ENCODE assay signal across 10 cellular contexts in the genomic region with DNA sequence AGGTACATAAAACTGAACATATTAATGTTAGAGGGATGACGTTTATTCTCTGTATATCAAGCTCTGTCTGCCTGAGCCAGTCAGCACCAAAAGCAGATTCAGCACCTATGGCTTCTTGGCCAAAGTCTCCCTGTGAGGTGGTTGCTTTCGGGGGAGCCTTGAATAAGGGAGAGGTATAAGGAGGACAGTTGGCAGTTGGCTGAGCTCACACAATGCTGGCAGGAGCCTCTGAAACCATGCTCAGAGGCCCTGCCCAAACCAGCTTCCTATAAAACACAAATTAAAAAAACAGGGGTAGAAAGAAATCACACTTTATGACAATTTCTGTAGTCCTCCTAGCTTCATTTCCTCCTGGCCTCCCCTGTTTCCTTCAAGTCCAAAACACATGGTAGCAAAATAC. TPM values are rescaled to one million over a fixed set of nuclear protein-coding genes. Genes with fewer than 3 reads are reported as not detected.
DNase-seq lines count a peak whose midpoint lies in the region; ATAC-seq and TF ChIP-seq lines count a peak whose summit lies in the region.
"Had no signal": no experiment of that assay in that cellular context is flagged by ENCODE, and none has a peak within 500 bp of the region (broad histone marks: within the 10 kb centered on the region; RNA-seq: fewer than 3 reads in every experiment).

No MANE protein-coding gene starts in this region.

- peaks cover 61% of the 10 kb centered on the region for H3K36me3 Mint-ChIP-seq in activated CD8-positive, alpha-beta T cell treated with anti-CD3 and anti-CD28 coated beads for 36 hours (ENCODE audit: low read depth)
- H3K36me3 Mint-ChIP-seq in stimulated activated effector memory CD8-positive, alpha-beta T cell treated with anti-CD3 and anti-CD28 coated beads, Interleukin-12 subunit alpha, Interleukin-12 subunit beta, amount 100 ng/mL, for 72 hours: no peaks in the 10 kb centered on the region

- intact Hi-C loops in activated CD8-positive, alpha-beta T cell treated with anti-CD3 and anti-CD28 coated beads for 36 hours (cut with micrococcal nuclease): no loop called here

- H3K79me2 ChIP-seq in hepatocyte: peaks cover 88% of the 10 kb centered on the region

- peak overlapping the region; percentile 55 for H3K4me2 ChIP-seq in hepatocyte

- peak overlapping the region; percentile 70 for H3K4me3 Mint-ChIP-seq in activated CD8-positive, alpha-beta T cell treated with anti-CD3 and anti-CD28 coated beads for 36 hours
- H3K4me3 Mint-ChIP-seq in stimulated activated effector memory CD8-positive, alpha-beta T cell treated with anti-CD3 and anti-CD28 coated beads, Interleukin-12 subunit alpha, Interleukin-12 subunit beta, amount 100 ng/mL, for 72 hours: peak overlapping the region; percentile 63

- H3K36me3 ChIP-seq in hepatocyte (replicated peaks; ENCODE audit: insufficient read depth, low read depth): no peaks in the 10 kb centered on the region

- H3K9me3 Mint-ChIP-seq in activated CD8-positive, alpha-beta T cell treated with anti-CD3 and anti-CD28 coated beads for 36 hours: peaks cover 3% of the 10 kb centered on the region
- no peaks in the 10 kb centered on the region for H3K9me3 Mint-ChIP-seq in stimulated activated effector memory CD8-positive, alpha-beta T cell treated with anti-CD3 and anti-CD28 coated beads, Interleukin-12 subunit alpha, Interleukin-12 subunit beta, amount 100 ng/mL, for 72 hours

- H2AFZ ChIP-seq in hepatocyte: no peak overlapping the region

- POLR2A ChIA-PET in activated CD8-positive, alpha-beta T cell treated with anti-CD3 and anti-CD28 coated beads for 36 hours (lab: Charles Lee): interaction anchor here (0.7 to 3.5 kb wide), 13 partner anchors 12 to 134 kb away, joined by 3 to 25 read pairs (median 4); a partner anchor contains a TSS

- peak overlapping the region; percentile 92 for H3K27ac Mint-ChIP-seq in activated CD8-positive, alpha-beta T cell treated with anti-CD3 and anti-CD28 coated beads for 36 hours
- peak overlapping the region; percentile 73 for H3K27ac Mint-ChIP-seq in stimulated activated effector memory CD8-positive, alpha-beta T cell treated with anti-CD3 and anti-CD28 coated beads, Interleukin-12 subunit alpha, Interleukin-12 subunit beta, amount 100 ng/mL, for 72 hours

- DNase-seq in DMS79 treated with DMSO at 0.1 percent for 48 hours (lab: John Stamatoyannopoulos, UW) (peak; percentile 23), DMS79 (lab: John Stamatoyannopoulos, UW) (no peak), hepatocyte (ENCODE audit: low spot score) (no peak), pons (ENCODE audit: low spot score) (no peak), SKM-1 (lab: John Stamatoyannopoulos, UW; ENCODE audit: unreplicated experiment) (no peak)
- DNase-seq in activated CD8-positive, alpha-beta T cell treated with anti-CD3 and anti-CD28 coated beads for 36 hours: peak; percentile 43
- DNase-seq in stimulated activated effector memory CD8-positive, alpha-beta T cell treated with anti-CD3 and anti-CD28 coated beads, Interleukin-12 subunit alpha, Interleukin-12 subunit beta, amount 100 ng/mL, for 72 hours (ENCODE audit: low spot score in 2 of 2): no peak
- DNase-seq: midbrain, NCI-H187 had no signal

- no peak overlapping the region for H3K4me3 ChIP-seq in hepatocyte

- 67% methylated on average over 2 of the region's 2 CpGs for WGBS in hepatocyte (ENCODE audit: low lambda C conversion rate, missing lambda C conversion rate)

- no peaks in the 10 kb centered on the region for H3K9me2 ChIP-seq in hepatocyte (replicated peaks; ENCODE audit: insufficient read depth)

- H3K4me1 ChIP-seq in hepatocyte (ENCODE audit: insufficient read depth): peaks cover 34% of the 10 kb centered on the region

- H3K27me3 ChIP-seq in hepatocyte: no peaks in the 10 kb centered on the region

- ATAC-seq in activated CD8-positive, alpha-beta T cell treated with anti-CD3 and anti-CD28 coated beads for 36 hours: peak; percentile 19
- no peak for ATAC-seq in stimulated activated effector memory CD8-positive, alpha-beta T cell treated with anti-CD3 and anti-CD28 coated beads, Interleukin-12 subunit alpha, Interleukin-12 subunit beta, amount 100 ng/mL, for 72 hours
- no peak for ATAC-seq in HG03025 (IDR thresholded peaks at IDR 0.05; ENCODE audit: low FRiP score, unreplicated experiment)

- no peaks in the 10 kb centered on the region for H3K9me3 ChIP-seq in hepatocyte (ENCODE audit: low read depth)

- no peak for TF ChIP-seq CTCF in activated CD8-positive, alpha-beta T cell treated with anti-CD3 and anti-CD28 coated beads for 36 hours (IDR thresholded peaks at IDR 0.05)
- TF ChIP-seq CTCF in hepatocyte (IDR thresholded peaks at IDR 0.05; ENCODE audit: poor library complexity): no peak

- CTCF ChIA-PET in activated CD8-positive, alpha-beta T cell treated with anti-CD3 and anti-CD28 coated beads for 36 hours (lab: Charles Lee): interaction anchor here (0.9 to 15.2 kb wide), 5 partner anchors 9 to 78 kb away, joined by 3 to 212 read pairs (median 4); a partner anchor contains a TSS

- peaks cover 93% of the 10 kb centered on the region for H3K4me1 Mint-ChIP-seq in activated CD8-positive, alpha-beta T cell treated with anti-CD3 and anti-CD28 coated beads for 36 hours (ENCODE audit: low read depth)
- H3K4me1 Mint-ChIP-seq in stimulated activated effector memory CD8-positive, alpha-beta T cell treated with anti-CD3 and anti-CD28 coated beads, Interleukin-12 subunit alpha, Interleukin-12 subunit beta, amount 100 ng/mL, for 72 hours: peaks cover 89% of the 10 kb centered on the region

- no peaks in the 10 kb centered on the region for H3K27me3 Mint-ChIP-seq in activated CD8-positive, alpha-beta T cell treated with anti-CD3 and anti-CD28 coated beads for 36 hours

- peaks cover 67% of the 10 kb centered on the region for H4K20me1 ChIP-seq in hepatocyte (ENCODE audit: insufficient read depth, poor library complexity, severe bottlenecking)

- H3K27ac ChIP-seq in hepatocyte: peak overlapping the region; percentile 26

RNA-seq across cellular contexts. Expression of a gene that starts 18.8 kb away (rescaled TPM):
- total RNA-seq in activated CD8-positive, alpha-beta T cell treated with anti-CD3 and anti-CD28 coated beads for 36 hours: 10 to 100 TPM; 63.0 to 66.5 TPM
- 39.6 and 41.7 TPM in 2 replicates for total RNA-seq in hepatocyte
- polyA plus RNA-seq in hepatocyte: 52.4 and 63.8 TPM in 2 replicates

Comparison
In these comparisons a context has a peak if more than half of its experiments do, and no peak if none do; other contexts are left out.
1. DNase-seq: peak in DMS79 treated with DMSO at 0.1 percent for 48 hours (single experiment) and activated CD8-positive, alpha-beta T cell treated with anti-CD3 and anti-CD28 coated beads for 36 hours (single experiment); none in DMS79 (single experiment), hepatocyte (single experiment), stimulated activated effector memory CD8-positive, alpha-beta T cell treated with anti-CD3 and anti-CD28 coated beads, Interleukin-12 subunit alpha, Interleukin-12 subunit beta, amount 100 ng/mL, for 72 hours (0 of 2), pons (single experiment) and SKM-1 (single experiment).